9 cellular contexts compared by ENCODE assay signal in the genomic region with DNA sequence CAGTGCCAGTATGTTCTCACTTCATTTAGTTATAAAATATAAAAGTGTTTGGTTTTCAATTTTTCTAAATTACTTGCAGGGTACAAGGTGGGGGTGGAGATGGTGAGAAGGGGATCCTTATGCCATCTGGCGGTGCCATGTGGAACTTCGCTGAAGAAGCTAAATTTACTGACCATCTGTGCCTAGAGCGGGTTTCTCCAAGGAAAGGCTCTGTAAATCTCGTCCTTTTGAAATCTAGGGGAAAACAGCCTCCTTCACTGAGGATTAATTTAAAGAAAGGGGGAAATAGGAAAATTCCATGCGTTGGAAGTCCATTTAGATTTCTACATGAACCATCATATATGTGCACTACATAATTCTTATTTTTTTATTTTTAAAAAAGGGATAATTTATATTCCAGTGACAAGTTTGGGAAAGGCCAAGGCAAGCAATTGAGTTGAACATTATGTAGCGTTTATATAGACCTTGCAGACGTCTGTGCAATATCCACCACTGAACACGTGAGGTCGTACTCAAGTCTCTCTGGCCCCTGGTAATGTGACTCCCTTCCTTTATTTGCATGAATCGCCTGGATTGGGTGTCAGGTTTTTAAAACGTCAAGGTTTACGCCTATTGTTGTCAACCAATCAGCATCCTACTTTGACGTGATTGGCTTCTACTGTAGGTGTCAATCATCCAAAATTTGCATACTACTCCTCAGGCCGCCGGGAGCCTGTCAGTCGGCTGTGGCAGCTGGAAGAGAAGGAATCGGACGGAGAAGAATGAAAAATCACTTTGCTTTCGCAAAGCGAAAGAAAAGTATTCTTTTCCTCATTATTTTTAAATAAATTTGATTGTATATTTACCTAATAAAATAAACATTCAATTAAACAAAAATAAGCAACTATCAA.
DNase-seq lines count a peak whose midpoint lies in the region; ATAC-seq and TF ChIP-seq lines count a peak whose summit lies in the region.
"Had no signal": no experiment of that assay in that cellular context is flagged by ENCODE, and none has a peak within 500 bp of the region (broad histone marks: within the 10 kb centered on the region; RNA-seq: fewer than 3 reads in every experiment).

No MANE protein-coding gene starts in this region.

- H3K36me3 ChIP-seq in lower lobe of right lung, result no peaks in the 10 kb centered on the region
- no peaks in the 10 kb centered on the region for H3K36me3 ChIP-seq in transverse colon

- ATAC-seq in lower lobe of right lung, result peak; percentile 5 to 28
- ATAC-seq: right cardiac atrium had no signal

- TF ChIP-seq POLR2A in transverse colon (IDR thresholded peaks at IDR 0.05), result peak; percentile 91

- WGBS in transverse colon (ENCODE audit: low coverage in 1 of 2), 2 donors, result 4 to 5% methylated on average over 18 to 20 of the region's 20 CpGs

- intact Hi-C loops in lower lobe of right lung (cut with DNase I) (loop anchor here (10.0 kb wide), 1 partner anchor 590 kb away; no protein-coding TSS in a partner anchor), transverse colon (cut with DNase I; ENCODE audit: low total_unique reads) (loop anchor here (5.0 to 10.0 kb wide), 3 partner anchors 283 to 1310 kb away; partner anchors contain the start of gene HOXA9)

- H3K9me3 ChIP-seq in lower lobe of right lung (no peaks in the 10 kb centered on the region), transverse colon (no peaks in the 10 kb centered on the region)

- no peak overlapping the region for H3K27ac ChIP-seq in caudate nucleus (ENCODE audit: low read depth, low read length)
- H3K27ac ChIP-seq in lower lobe of right lung, result no peak overlapping the region
- H3K27ac ChIP-seq in transverse colon, result peak overlapping the region; percentile 87 to 94 (median 88)

- in situ Hi-C loops in transverse colon (cut with MboI; ENCODE audit: low pct_ligation_motif_present in 1 of 4, low pct_unique_long_range_greater_than_20kb in 1 of 4, low sequenced_read_pairs in 3 of 4), result loop anchor here (5.0 to 25.0 kb wide), 8 partner anchors 293 to 1332 kb away; partner anchors contain the start of genes HOXA11 (in 3 of the 4), SKAP2 (in 3 of the 4), HOXA10 (in 1 of the 4) and HOXA3 (in 1 of the 4)

- DNase-seq in A172 (ENCODE audit: low spot score) (peak; percentile 100), GM04503 (ENCODE audit: low read depth) (peak; percentile 99), LoVo (ENCODE audit: low spot score) (peak; percentile 100), OCI-M1 (lab: John Stamatoyannopoulos, UW) (peak; percentile 96), caudate nucleus (lab: John Stamatoyannopoulos, UW) (peak in 41 of 61 donors; percentile 15 to 86 (median 45)), lower lobe of right lung (no peak), transverse colon (peak; percentile 81), UCSD-AML1 (lab: John Stamatoyannopoulos, UW; ENCODE audit: unreplicated experiment) (no peak)

- H3K4me3 ChIP-seq in lower lobe of right lung, result no peak overlapping the region
- H3K4me3 ChIP-seq in transverse colon, result peak overlapping the region in 3 of 4 donors; percentile 19 to 53 (median 40)

- peak; percentile 56 for TF ChIP-seq CTCF in lower lobe of right lung (IDR thresholded peaks at IDR 0.05)
- TF ChIP-seq CTCF in transverse colon (IDR thresholded peaks at IDR 0.05), result peak; percentile 69 to 92 (median 75)

- TF ChIP-seq EP300 in transverse colon (IDR thresholded peaks at IDR 0.05; ENCODE audit: low read depth), result no peak

- peaks cover 32% of the 10 kb centered on the region for H3K4me1 ChIP-seq in lower lobe of right lung
- peaks cover 24 to 80% (median 49%) of the 10 kb centered on the region in 4 donors for H3K4me1 ChIP-seq in transverse colon

- peaks cover 91% of the 10 kb centered on the region for H3K27me3 ChIP-seq in lower lobe of right lung (ENCODE audit: low read depth)
- H3K27me3 ChIP-seq in transverse colon, result peaks cover 78% of the 10 kb centered on the region

Comparison
In these comparisons a context has a peak if more than half of its experiments do, and no peak if none do; other contexts are left out.
1. DNase-seq: peak in A172 (single experiment), GM04503 (single experiment), LoVo (single experiment), OCI-M1 (single experiment), caudate nucleus (41 of 61) and transverse colon (single experiment); none in lower lobe of right lung (single experiment) and UCSD-AML1 (single experiment).
2. H3K27ac ChIP-seq: peak in transverse colon (4 of 4); none in caudate nucleus (single experiment) and lower lobe of right lung (single experiment).